ENCODE assay signal across 22 cellular contexts in the genomic region with DNA sequence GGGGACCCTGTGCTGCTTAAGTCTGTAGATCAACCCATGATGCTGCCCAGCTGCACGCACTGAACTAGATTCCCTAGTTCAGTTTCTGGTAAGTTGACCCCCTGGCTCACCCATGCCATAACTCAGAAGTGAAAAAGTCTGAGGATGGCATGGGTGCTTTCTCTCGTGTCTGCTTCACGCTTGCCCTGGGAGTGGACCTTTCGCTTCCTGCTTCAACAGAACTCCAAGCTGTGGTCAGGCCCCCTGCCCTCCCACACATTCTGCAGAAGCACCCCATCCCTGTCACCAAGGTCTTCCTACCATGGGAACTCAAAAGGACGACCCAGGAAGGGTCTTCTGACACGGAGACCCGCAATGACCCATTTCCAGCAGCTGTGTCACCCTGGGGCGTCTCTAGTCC. TPM values are rescaled to one million over a fixed set of nuclear protein-coding genes. Genes with fewer than 3 reads are reported as not detected.
"Had no signal": no experiment of that assay in that cellular context is flagged by ENCODE, and none has a peak within 500 bp of the region (broad histone marks: within the 10 kb centered on the region; RNA-seq: fewer than 3 reads in every experiment).

No MANE protein-coding gene starts in this region.

- H3K4me3 ChIP-seq: esophagus squamous epithelium, mucosa of descending colon, ovary, tibial artery, upper lobe of right lung, vagina had no signal

- H3K36me3 ChIP-seq: esophagus squamous epithelium, ovary, tibial artery, upper lobe of right lung, vagina had no signal

- H3K27me3 ChIP-seq: foreskin keratinocyte, ovary, tibial artery, upper lobe of right lung, vagina had no signal

- ATAC-seq: effector memory CD8-positive, alpha-beta T cell; foreskin keratinocyte; mucosa of descending colon; naive thymus-derived CD8-positive, alpha-beta T cell; stimulated activated naive CD8-positive, alpha-beta T cell treated with anti-CD3 and anti-CD28 coated beads, Interleukin-15, Interleukin-2, amounts not matched to agents 100 U/mL and 50 U/mL, for 24 hours had no signal

- H3K4me1 ChIP-seq: foreskin keratinocyte, tibial artery, vagina had no signal

- DNase-seq: central memory CD4-positive, alpha-beta T cell; cortex of kidney; effector memory CD8-positive, alpha-beta T cell; esophagus squamous epithelium; foreskin keratinocyte; kidney glomerular epithelial cell; mucosa of descending colon; naive thymus-derived CD8-positive, alpha-beta T cell; ovary; small intestine; stimulated activated CD4-positive, alpha-beta T cell treated with anti-CD3 and anti-CD28 coated beads, Interleukin-12 subunit alpha, Interleukin-12 subunit beta, amount 100 ng/mL, for 4 hours; stimulated activated naive CD8-positive, alpha-beta T cell treated with anti-CD3 and anti-CD28 coated beads, Interleukin-15, Interleukin-2, amounts not matched to agents 100 U/mL and 50 U/mL, for 24 hours; tibial artery; upper lobe of right lung had no signal

- H3K9me3 ChIP-seq: esophagus squamous epithelium, mucosa of descending colon, ovary, tibial artery, upper lobe of right lung, vagina had no signal

- H3K27ac ChIP-seq: foreskin keratinocyte, ovary, tibial artery, vagina had no signal

RNA-seq across cellular contexts. Expression of a gene that starts 39.9 kb away (rescaled TPM):
- total RNA-seq: epithelial cell of proximal tubule; foreskin keratinocyte; left lobe of liver; lung microvascular endothelial cell; mucosa of descending colon; naive thymus-derived CD8-positive, alpha-beta T cell; neural crest cell; posterior vena cava; right cardiac atrium; temporal lobe; vagina had no signal
- polyA plus RNA-seq: foreskin keratinocyte; naive thymus-derived CD8-positive, alpha-beta T cell; right cardiac atrium had no signal
